Comparison of ENCODE assay signal across 8 cellular contexts in the genomic region with DNA sequence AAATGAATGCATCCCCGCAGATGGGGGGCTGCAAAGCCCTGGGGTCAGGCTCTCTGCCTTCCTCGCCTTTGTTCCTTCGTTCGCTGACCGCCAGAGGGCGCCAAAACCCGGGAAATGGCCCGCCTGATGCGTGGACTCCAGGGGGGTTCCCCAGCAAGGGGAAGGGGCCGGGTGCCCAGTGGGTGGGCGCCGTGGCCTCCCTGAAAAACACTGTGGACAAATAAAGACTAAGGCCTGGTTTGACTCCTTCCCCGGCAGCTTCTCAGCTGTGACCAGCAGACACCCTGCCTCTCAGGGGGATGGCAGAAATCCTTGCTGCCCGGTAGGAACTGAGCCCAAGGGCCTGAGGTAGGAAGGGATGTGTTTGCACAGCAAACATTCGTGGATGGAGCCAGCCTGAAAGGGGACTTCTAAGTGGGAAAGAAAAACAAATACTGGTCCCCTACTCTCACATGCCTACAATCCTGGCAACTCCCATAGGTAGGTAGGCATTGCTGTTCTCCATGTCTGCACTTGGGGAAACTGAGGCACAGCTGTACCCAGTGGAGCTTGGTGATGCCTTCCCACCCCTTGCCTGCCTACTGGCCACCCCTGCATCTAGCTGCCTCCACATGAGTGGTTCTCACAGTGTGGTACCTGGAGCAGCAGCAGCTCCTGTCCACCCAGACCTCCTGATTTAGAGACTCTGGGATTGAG. TPM values are rescaled to one million over a fixed set of nuclear protein-coding genes. Genes with fewer than 3 reads are reported as not detected.
DNase-seq lines count a peak whose midpoint lies in the region; ATAC-seq and TF ChIP-seq lines count a peak whose summit lies in the region.

No MANE protein-coding gene starts in this region.

- CTCF ChIA-PET in OCI-LY7 (lab: Charles Lee; ENCODE audit: unreplicated experiment), result interaction anchor here (0.7 to 3.7 kb wide), 3 partner anchors 220 to 618 kb away, joined by 3 to 18 read pairs (median 3); no protein-coding TSS in a partner anchor

- H3K9me2 ChIP-seq in OCI-LY7 (ENCODE audit: insufficient read depth, low read length), result no peaks in the 10 kb centered on the region

- H3K9me3 ChIP-seq in OCI-LY7 (ENCODE audit: low read length) (no peaks in the 10 kb centered on the region), prostate gland (no peaks in the 10 kb centered on the region), aorta (ENCODE audit: control insufficient read depth, low read length) (no peaks in the 10 kb centered on the region)

- POLR2A ChIA-PET in OCI-LY7 (lab: Charles Lee), result interaction anchor here (0.5 to 0.7 kb wide), 2 partner anchors 58 to 1366 kb away, joined by 3 read pairs; no protein-coding TSS in a partner anchor

- peak; percentile 56 for ATAC-seq in aorta (ENCODE audit: low FRiP score)
- ATAC-seq in HG03095 (IDR thresholded peaks at IDR 0.05; ENCODE audit: unreplicated experiment), result no peak

- peak; percentile 48 for DNase-seq in NCI-H82 (lab: John Stamatoyannopoulos, UW)
- DNase-seq in NCI-H82 treated with DMSO at 0.1 percent for 48 hours (lab: John Stamatoyannopoulos, UW; ENCODE audit: unreplicated experiment), result no peak
- DNase-seq in OCI-LY7 (ENCODE audit: low spot score), result peak; percentile 54
- DNase-seq in activated T-helper 1 cell treated with Interleukin-2 at 50 U/mL for 16 hours (ENCODE audit: low read depth), result peak; percentile 58
- DNase-seq in fibroblast of villous mesenchyme (ENCODE audit: low read depth), result no peak
- peak; percentile 43 for DNase-seq in prostate gland (ENCODE audit: low spot score)
- peak; percentile 72 to 94 for DNase-seq in aorta

- H4K20me1 ChIP-seq in OCI-LY7 (ENCODE audit: insufficient read depth, low read length), result no peaks in the 10 kb centered on the region

- no peaks in the 10 kb centered on the region for H3K79me2 ChIP-seq in OCI-LY7 (ENCODE audit: insufficient read depth, low read depth, low read length)

- H3K4me1 ChIP-seq in OCI-LY7 (ENCODE audit: insufficient read depth, low read length, poor library complexity, severe bottlenecking) (no peaks in the 10 kb centered on the region), prostate gland (replicated peaks) (no peaks in the 10 kb centered on the region), aorta (ENCODE audit: control insufficient read depth in 1 of 2, insufficient read depth in 2 of 2, low read length in 2 of 2) (peaks cover 0 to 2% of the 10 kb centered on the region in 2 donors)

- no peak overlapping the region for H3K4me2 ChIP-seq in OCI-LY7 (ENCODE audit: low read length)

- intact Hi-C loops in OCI-LY7 (cut with micrococcal nuclease; ENCODE audit: unreplicated experiment), result loop anchor here (1.0 to 10.0 kb wide), 6 partner anchors 122 to 619 kb away; partner anchors contain the start of genes ERGIC1 and RPL26L1
- intact Hi-C loops in prostate gland (cut with DNase I), result loop anchor here (10.0 kb wide), 1 partner anchor 572 kb away; no protein-coding TSS in a partner anchor
- intact Hi-C loops in aorta (cut with DNase I), result loop anchor here in 1 of 2 donors (1.0 to 10.0 kb wide), 5 partner anchors 219 to 572 kb away; partner anchors contain the start of genes BNIP1 and RPL26L1

- H3K36me3 ChIP-seq in OCI-LY7 (ENCODE audit: insufficient read depth, low read length), result no peaks in the 10 kb centered on the region
- H3K36me3 ChIP-seq in prostate gland, result no peaks in the 10 kb centered on the region
- no peaks in the 10 kb centered on the region for H3K36me3 ChIP-seq in aorta (ENCODE audit: control insufficient read depth in 1 of 2, insufficient read depth in 2 of 2, low read length in 1 of 2)

- H3K27ac ChIP-seq in OCI-LY7 (ENCODE audit: low read depth, low read length, poor library complexity, severe bottlenecking), result no peak overlapping the region
- H3K27ac ChIP-seq in prostate gland, result no peak overlapping the region
- H3K27ac ChIP-seq in aorta (ENCODE audit: low read depth in 1 of 2, low read length in 2 of 2), result no peak overlapping the region

- H3K27me3 ChIP-seq in prostate gland (replicated peaks; ENCODE audit: insufficient read depth), result no peaks in the 10 kb centered on the region
- H3K27me3 ChIP-seq in aorta (ENCODE audit: control insufficient read depth in 1 of 2, insufficient read depth in 2 of 2, low read length in 1 of 2), result no peaks in the 10 kb centered on the region

- TF ChIP-seq POLR2A in prostate gland (IDR thresholded peaks at IDR 0.05), result no peak

- H3K4me3 ChIP-seq in OCI-LY7 (ENCODE audit: low read depth, low read length, poor library complexity, severe bottlenecking) (no peak overlapping the region), fibroblast of villous mesenchyme (ENCODE audit: low read depth, low read length) (no peak overlapping the region), prostate gland (no peak overlapping the region), aorta (ENCODE audit: low read length in 2 of 2) (no peak overlapping the region)

- WGBS in prostate gland, result 1% methylated on average over 15 of the region's 15 CpGs
- WGBS in aorta, 2 donors, result 1% methylated on average over 15 of the region's 15 CpGs

- no TSS peak for BruUV-seq in OCI-LY7 (replicated peaks; lab: Mats Ljungman, UMichigan)

- TF ChIP-seq CTCF in OCI-LY7 (conservative IDR thresholded peaks at IDR 0.05; ENCODE audit: low read length), result peak; percentile 96
- TF ChIP-seq CTCF in fibroblast of villous mesenchyme (IDR thresholded peaks at IDR 0.05; ENCODE audit: insufficient read depth, low read depth, low read length), result peak; percentile 87
- TF ChIP-seq CTCF in prostate gland (IDR thresholded peaks at IDR 0.05), result peak; percentile 85 to 93 (median 92)

- no peak overlapping the region for H2AFZ ChIP-seq in OCI-LY7 (ENCODE audit: low read length)

RNA-seq across cellular contexts. Expression of gene DUSP1, which starts 57.7 kb away (rescaled TPM):
- 5.3 and 7.0 TPM in 2 replicates for total RNA-seq in OCI-LY7 (2014; rRNA removed; shearing (Covaris generic))
- total RNA-seq in OCI-LY7 (2022), result 4.5 and 5.3 TPM in 2 replicates
- 98.2 and 246 TPM in 2 replicates for total RNA-seq in fibroblast of villous mesenchyme
- 100 to 1,000 TPM; 559 to 659 TPM for total RNA-seq in prostate gland
- total RNA-seq in aorta, result 1,000 to 10,000 TPM in 1 of 2 donors, 100 to 1,000 TPM in 1; 293 to 1,994 TPM
- polyA plus RNA-seq in aorta, result 100 to 1,000 TPM; 178 to 515 TPM

Comparison
In these comparisons a context has a peak if more than half of its experiments do, and no peak if none do; other contexts are left out.
1. DNase-seq: peak in NCI-H82 (single experiment), OCI-LY7 (single experiment), activated T-helper 1 cell treated with Interleukin-2 at 50 U/mL for 16 hours (single experiment), prostate gland (single experiment) and aorta (2 of 2); none in NCI-H82 treated with DMSO at 0.1 percent for 48 hours (single experiment) and fibroblast of villous mesenchyme (single experiment).
2. RNA of gene DUSP1, which starts 57.7 kb away (total RNA-seq): 293 to 1,994 TPM in aorta, 559 to 659 TPM in prostate gland and 98.2 to 246 TPM in fibroblast of villous mesenchyme; 4.5 to 7.0 TPM in OCI-LY7; every median in the first group is over 10 times any median in the second.
3. Peak in every context shown above with its lines, with median percentiles within 50 percentile points of each other: CTCF ChIP-seq.